1 cellular context compared by ENCODE assay signal in the genomic region with DNA sequence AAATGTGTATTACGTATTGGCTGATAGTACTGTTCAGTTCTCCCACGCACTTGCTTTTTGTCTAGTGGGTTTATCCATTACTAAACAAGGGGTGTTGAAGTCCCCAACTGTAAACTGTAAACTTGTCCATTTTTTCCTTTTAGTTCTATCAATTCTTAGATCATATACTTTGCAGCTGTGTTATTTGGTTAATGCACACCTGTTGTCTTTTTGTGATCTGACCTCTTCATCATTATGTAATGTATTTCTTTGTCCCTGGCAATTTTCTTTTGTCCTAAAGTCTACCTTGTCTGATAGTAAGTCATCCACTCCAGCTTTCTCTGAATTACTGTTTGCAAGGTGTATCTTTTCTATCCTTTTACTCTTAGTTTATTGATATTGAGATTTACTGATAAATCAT.
TF ChIP-seq lines count a peak whose summit lies in the region.

No MANE protein-coding gene starts in this region.

TF ChIP-seq in K562, 482 proteins besides CTCF, POLR2A, EP300 and RAD21:
- TF ChIP-seq, protein P1, sequence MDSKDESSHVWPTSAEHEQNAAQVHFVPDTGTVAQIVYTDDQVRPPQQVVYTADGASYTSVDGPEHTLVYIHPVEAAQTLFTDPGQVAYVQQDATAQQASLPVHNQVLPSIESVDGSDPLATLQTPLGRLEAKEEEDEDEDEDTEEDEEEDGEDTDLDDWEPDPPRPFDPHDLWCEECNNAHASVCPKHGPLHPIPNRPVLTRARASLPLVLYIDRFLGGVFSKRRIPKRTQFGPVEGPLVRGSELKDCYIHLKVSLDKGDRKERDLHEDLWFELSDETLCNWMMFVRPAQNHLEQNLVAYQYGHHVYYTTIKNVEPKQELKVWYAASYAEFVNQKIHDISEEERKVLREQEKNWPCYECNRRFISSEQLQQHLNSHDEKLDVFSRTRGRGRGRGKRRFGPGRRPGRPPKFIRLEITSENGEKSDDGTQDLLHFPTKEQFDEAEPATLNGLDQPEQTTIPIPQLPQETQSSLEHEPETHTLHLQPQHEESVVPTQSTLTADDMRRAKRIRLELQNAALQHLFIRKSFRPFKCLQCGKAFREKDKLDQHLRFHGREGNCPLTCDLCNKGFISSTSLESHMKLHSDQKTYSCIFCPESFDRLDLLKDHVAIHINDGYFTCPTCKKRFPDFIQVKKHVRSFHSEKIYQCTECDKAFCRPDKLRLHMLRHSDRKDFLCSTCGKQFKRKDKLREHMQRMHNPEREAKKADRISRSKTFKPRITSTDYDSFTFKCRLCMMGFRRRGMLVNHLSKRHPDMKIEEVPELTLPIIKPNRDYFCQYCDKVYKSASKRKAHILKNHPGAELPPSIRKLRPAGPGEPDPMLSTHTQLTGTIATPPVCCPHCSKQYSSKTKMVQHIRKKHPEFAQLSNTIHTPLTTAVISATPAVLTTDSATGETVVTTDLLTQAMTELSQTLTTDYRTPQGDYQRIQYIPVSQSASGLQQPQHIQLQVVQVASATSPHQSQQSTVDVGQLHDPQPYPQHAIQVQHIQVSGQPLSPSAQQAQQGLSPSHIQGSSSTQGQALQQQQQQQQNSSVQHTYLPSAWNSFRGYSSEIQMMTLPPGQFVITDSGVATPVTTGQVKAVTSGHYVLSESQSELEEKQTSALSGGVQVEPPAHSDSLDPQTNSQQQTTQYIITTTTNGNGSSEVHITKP (IDR thresholded peaks at IDR 0.05; ENCODE audit: partially characterized antibody): peak; percentile 89
- TF ChIP-seq SREBF1 (IDR thresholded peaks at IDR 0.05; ENCODE audit: borderline replicate concordance, low read depth, low read length): no peak
